Comparison of ENCODE assay signal across 23 cellular contexts in genomic region chr4:145865274-145865941, GRCh38.
DNase-seq lines count a peak whose midpoint lies in the region; ATAC-seq and TF ChIP-seq lines count a peak whose summit lies in the region.
"Had no signal": no experiment of that assay in that cellular context is flagged by ENCODE, and none has a peak within 500 bp of the region (broad histone marks: within the 10 kb centered on the region; RNA-seq: fewer than 3 reads in every experiment).

No MANE protein-coding gene starts in this region.

- H3K4me3 ChIP-seq in aorta (ENCODE audit: low read length in 2 of 2), result no peak overlapping the region
- H3K4me3 ChIP-seq: A549, hepatocyte, right atrium auricular region, stomach had no signal

- DNase-seq in activated CD8-positive, alpha-beta T cell treated with anti-CD3 and anti-CD28 coated beads for 36 hours, result no peak
- DNase-seq in activated CD8-positive, alpha-beta T cell treated with anti-CD3 and anti-CD28 coated beads, Interleukin-2, amount 10 ng/mL, durations not matched to agents 7 days and 5 days, result no peak
- no peak for DNase-seq in nephron progenitor cell
- DNase-seq in COR-L47 (lab: John Stamatoyannopoulos, UW), result no peak
- no peak for DNase-seq in NCI-H128 (lab: John Stamatoyannopoulos, UW; ENCODE audit: unreplicated experiment)
- no peak for DNase-seq in aorta
- DNase-seq: amygdala, C1 segment of cervical spinal cord, DMS53, HCEC 1CT, kidney, mesenchymal stem cell, NCI-H524, OCI-M1, SIG-M5, stomach, T-helper 17 cell had no signal

- POLR2A ChIA-PET in activated CD8-positive, alpha-beta T cell treated with anti-CD3 and anti-CD28 coated beads for 36 hours (lab: Charles Lee), result interaction anchor here (1.0 kb wide), 1 partner anchor 14 kb away, joined by 3 read pairs; no protein-coding TSS in a partner anchor
- POLR2A ChIA-PET in activated CD8-positive, alpha-beta T cell treated with anti-CD3 and anti-CD28 coated beads, Interleukin-2, amount 10 ng/mL, durations not matched to agents 7 days and 5 days (lab: Charles Lee), result no interaction called here

- WGBS in aorta, 2 donors, result 65 to 73% methylated on average over 5 of the region's 5 CpGs

- H3K4me1 ChIP-seq in aorta (ENCODE audit: control insufficient read depth in 1 of 2, insufficient read depth in 2 of 2, low read length in 2 of 2), result peaks cover 10 to 16% of the 10 kb centered on the region in 2 donors
- H3K4me1 ChIP-seq: A549 had no signal

- H3K27ac Mint-ChIP-seq in activated CD8-positive, alpha-beta T cell treated with anti-CD3 and anti-CD28 coated beads for 36 hours, result peak overlapping the region; percentile 9
- H3K27ac Mint-ChIP-seq in activated CD8-positive, alpha-beta T cell treated with anti-CD3 and anti-CD28 coated beads, Interleukin-2, amount 10 ng/mL, durations not matched to agents 7 days and 5 days, result no peak overlapping the region
- peak overlapping the region; percentile 47 for H3K27ac Mint-ChIP-seq in nephron progenitor cell
- H3K27ac Mint-ChIP-seq: T-helper 17 cell, WTC11 had no signal

- no peaks in the 10 kb centered on the region for H3K9me3 ChIP-seq in aorta (ENCODE audit: control insufficient read depth, low read length)
- H3K9me3 ChIP-seq: A549, right atrium auricular region, stomach had no signal

- peaks cover 37% of the 10 kb centered on the region for H3K36me3 Mint-ChIP-seq in activated CD8-positive, alpha-beta T cell treated with anti-CD3 and anti-CD28 coated beads for 36 hours (ENCODE audit: low read depth)
- peaks cover 16% of the 10 kb centered on the region for H3K36me3 Mint-ChIP-seq in activated CD8-positive, alpha-beta T cell treated with anti-CD3 and anti-CD28 coated beads, Interleukin-2, amount 10 ng/mL, durations not matched to agents 7 days and 5 days (ENCODE audit: low read depth)
- peaks cover 37% of the 10 kb centered on the region for H3K36me3 Mint-ChIP-seq in nephron progenitor cell (ENCODE audit: low read depth)

- H3K4me1 Mint-ChIP-seq in activated CD8-positive, alpha-beta T cell treated with anti-CD3 and anti-CD28 coated beads for 36 hours (ENCODE audit: low read depth), result peaks cover 44% of the 10 kb centered on the region
- peaks cover 2% of the 10 kb centered on the region for H3K4me1 Mint-ChIP-seq in activated CD8-positive, alpha-beta T cell treated with anti-CD3 and anti-CD28 coated beads, Interleukin-2, amount 10 ng/mL, durations not matched to agents 7 days and 5 days (ENCODE audit: low read depth)
- H3K4me1 Mint-ChIP-seq in nephron progenitor cell, result peaks cover 11% of the 10 kb centered on the region

- no peak overlapping the region for H3K4me3 Mint-ChIP-seq in activated CD8-positive, alpha-beta T cell treated with anti-CD3 and anti-CD28 coated beads for 36 hours
- no peak overlapping the region for H3K4me3 Mint-ChIP-seq in activated CD8-positive, alpha-beta T cell treated with anti-CD3 and anti-CD28 coated beads, Interleukin-2, amount 10 ng/mL, durations not matched to agents 7 days and 5 days
- no peak overlapping the region for H3K4me3 Mint-ChIP-seq in nephron progenitor cell
- H3K4me3 Mint-ChIP-seq: T-helper 17 cell, WTC11 had no signal

- no peaks in the 10 kb centered on the region for H3K27me3 Mint-ChIP-seq in activated CD8-positive, alpha-beta T cell treated with anti-CD3 and anti-CD28 coated beads for 36 hours
- no peaks in the 10 kb centered on the region for H3K27me3 Mint-ChIP-seq in activated CD8-positive, alpha-beta T cell treated with anti-CD3 and anti-CD28 coated beads, Interleukin-2, amount 10 ng/mL, durations not matched to agents 7 days and 5 days (ENCODE audit: low read depth)
- H3K27me3 Mint-ChIP-seq in nephron progenitor cell (ENCODE audit: low read depth, poor library complexity), result no peaks in the 10 kb centered on the region
- H3K27me3 Mint-ChIP-seq: T-helper 17 cell had no signal

- no peaks in the 10 kb centered on the region for H3K36me3 ChIP-seq in aorta (ENCODE audit: control insufficient read depth in 1 of 2, insufficient read depth in 2 of 2, low read length in 1 of 2)
- H3K36me3 ChIP-seq: right atrium auricular region had no signal

- TF ChIP-seq CTCF in activated CD8-positive, alpha-beta T cell treated with anti-CD3 and anti-CD28 coated beads for 36 hours (IDR thresholded peaks at IDR 0.05), result no peak
- TF ChIP-seq CTCF in nephron progenitor cell (IDR thresholded peaks at IDR 0.05), result no peak

- no peak for ATAC-seq in activated CD8-positive, alpha-beta T cell treated with anti-CD3 and anti-CD28 coated beads for 36 hours
- ATAC-seq in activated CD8-positive, alpha-beta T cell treated with anti-CD3 and anti-CD28 coated beads, Interleukin-2, amount 10 ng/mL, durations not matched to agents 7 days and 5 days, result no peak
- ATAC-seq in GM21723 (IDR thresholded peaks at IDR 0.05; ENCODE audit: unreplicated experiment) (peak; percentile 46), HG03565 (IDR thresholded peaks at IDR 0.05; ENCODE audit: unreplicated experiment) (peak; percentile 27), aorta (ENCODE audit: low FRiP score) (no peak)
- ATAC-seq: A549, T-helper 17 cell, WTC11 had no signal

- H3K27me3 ChIP-seq in aorta (ENCODE audit: control insufficient read depth in 1 of 2, insufficient read depth in 2 of 2, low read length in 1 of 2), result no peaks in the 10 kb centered on the region
- H3K27me3 ChIP-seq: hepatocyte, right atrium auricular region, stomach had no signal

- H3K9me3 Mint-ChIP-seq in activated CD8-positive, alpha-beta T cell treated with anti-CD3 and anti-CD28 coated beads for 36 hours, result no peaks in the 10 kb centered on the region
- H3K9me3 Mint-ChIP-seq in activated CD8-positive, alpha-beta T cell treated with anti-CD3 and anti-CD28 coated beads, Interleukin-2, amount 10 ng/mL, durations not matched to agents 7 days and 5 days (ENCODE audit: insufficient read depth), result no peaks in the 10 kb centered on the region
- no peaks in the 10 kb centered on the region for H3K9me3 Mint-ChIP-seq in nephron progenitor cell
- H3K9me3 Mint-ChIP-seq: WTC11 had no signal

- H3K27ac ChIP-seq in aorta (ENCODE audit: low read depth in 1 of 2, low read length in 2 of 2), result no peak overlapping the region
- H3K27ac ChIP-seq: A549, hepatocyte, right atrium auricular region, stomach had no signal

- CTCF ChIA-PET in activated CD8-positive, alpha-beta T cell treated with anti-CD3 and anti-CD28 coated beads for 36 hours (lab: Charles Lee), result interaction anchor here (1.5 to 3.0 kb wide), 2 partner anchors 9 to 22 kb away, joined by 4 to 10 read pairs; no protein-coding TSS in a partner anchor
- CTCF ChIA-PET in activated CD8-positive, alpha-beta T cell treated with anti-CD3 and anti-CD28 coated beads, Interleukin-2, amount 10 ng/mL, durations not matched to agents 7 days and 5 days (lab: Charles Lee), result no interaction called here

- intact Hi-C loops in activated CD8-positive, alpha-beta T cell treated with anti-CD3 and anti-CD28 coated beads for 36 hours (cut with micrococcal nuclease), result no loop called here
- intact Hi-C loops in aorta (cut with DNase I), result no loop called here

Comparison
In these comparisons a context has a peak if more than half of its experiments do, and no peak if none do; other contexts are left out.
1. ATAC-seq: peak in GM21723 (single experiment) and HG03565 (single experiment); none in activated CD8-positive, alpha-beta T cell treated with anti-CD3 and anti-CD28 coated beads for 36 hours (single experiment), activated CD8-positive, alpha-beta T cell treated with anti-CD3 and anti-CD28 coated beads, Interleukin-2, amount 10 ng/mL, durations not matched to agents 7 days and 5 days (single experiment) and aorta (single experiment).